Comparison of ENCODE assay signal across 30 cellular contexts in genomic region chr4:121011780-121012340, GRCh38.
"Had no signal": no experiment of that assay in that cellular context is flagged by ENCODE, and none has a peak within 500 bp of the region (broad histone marks: within the 10 kb centered on the region; RNA-seq: fewer than 3 reads in every experiment).

No MANE protein-coding gene starts in this region.

- H3K4me2 ChIP-seq: smooth muscle cell had no signal

- H3K36me3 ChIP-seq: esophagus muscularis mucosa, left lung, prostate gland, right atrium auricular region, tibial artery, upper lobe of left lung had no signal

- ATAC-seq: foreskin keratinocyte, left cardiac atrium, left lung, mucosa of descending colon, sciatic nerve had no signal

- H3K27me3 ChIP-seq: esophagus muscularis mucosa, foreskin keratinocyte, left lung, right atrium auricular region, testis, tibial artery, upper lobe of left lung had no signal

- DNase-seq: dermis blood vessel endothelial cell; effector memory CD4-positive, alpha-beta T cell; foreskin keratinocyte; glutamatergic neuron; hypothalamus; left cardiac atrium; left lung; mesenchymal stem cell; mucosa of descending colon; naive B cell; nephron progenitor cell; nucleus accumbens; stimulated activated CD4-positive, alpha-beta T cell treated with anti-CD3 and anti-CD28 coated beads, Interleukin-12 subunit alpha, Interleukin-12 subunit beta, amount 100 ng/mL, for 4 hours; stimulated activated CD4-positive, alpha-beta T cell treated with anti-CD3 and anti-CD28 coated beads, Interleukin-1b, Interleukin-23, amount 100 ng/mL, for 48 hours; stimulated activated CD4-positive, alpha-beta T cell treated with anti-CD3 and anti-CD28 coated beads, Interleukin-4, amount 100 ng/mL, for 1 hour; stimulated activated CD8-positive, alpha-beta memory T cell treated with anti-CD3 and anti-CD28 coated beads, Interleukin-4, amount 100 ng/mL, for 48 hours; stimulated activated naive CD4-positive, alpha-beta T cell treated with Interleukin-2 at 50 U/mL for 16 hours; substantia nigra; testis; tibial artery; upper lobe of left lung had no signal

- FAIRE-seq: endothelial cell of umbilical vein, islet of Langerhans, urothelium cell line had no signal

- H3K4me3 ChIP-seq: coronary artery, esophagus muscularis mucosa, left lung, mucosa of descending colon, prostate gland, right atrium auricular region, smooth muscle cell, testis, tibial artery, upper lobe of left lung had no signal

- H3K4me1 ChIP-seq: esophagus muscularis mucosa, foreskin keratinocyte, left lung, prostate gland, right atrium auricular region, testis, tibial artery, upper lobe of left lung had no signal

- H3K27ac ChIP-seq: coronary artery, esophagus muscularis mucosa, foreskin keratinocyte, left lung, prostate gland, right atrium auricular region, testis, tibial artery, upper lobe of left lung had no signal

- H3K9me3 ChIP-seq: esophagus muscularis mucosa, left lung, mucosa of descending colon, prostate gland, right atrium auricular region, testis, tibial artery, upper lobe of left lung had no signal
